Comparison of ENCODE assay signal across 20 cellular contexts in genomic region chr1:34753163-34753562, GRCh38. TPM values are rescaled to one million over a fixed set of nuclear protein-coding genes. Genes with fewer than 3 reads are reported as not detected.
"Had no signal": no experiment of that assay in that cellular context is flagged by ENCODE, and none has a peak within 500 bp of the region (broad histone marks: within the 10 kb centered on the region; RNA-seq: fewer than 3 reads in every experiment).

No MANE protein-coding gene starts in this region.

- ATAC-seq: activated CD8-positive, alpha-beta memory T cell treated with anti-CD3 and anti-CD28 coated beads, Interleukin-2, amount 10 ng/mL, durations not matched to agents 7 days and 5 days; esophagus mucosa; left cardiac atrium had no signal

- H3K4me3 ChIP-seq: lung, stomach, thoracic aorta had no signal

- H3K27ac ChIP-seq: neutrophil, stomach, thoracic aorta had no signal

- H3K4me1 ChIP-seq: stomach had no signal

- H3K36me3 ChIP-seq: neutrophil, stomach, thoracic aorta had no signal

- DNase-seq: activated CD4-positive, alpha-beta T cell treated with anti-CD3 and anti-CD28 coated beads, Interleukin-2, amount 50 U/mL, for 48 hours; activated CD4-positive, CD25-positive, alpha-beta regulatory T cell treated with anti-CD3 and anti-CD28 coated beads, Interleukin-2, amount 50 U/mL, for 72 hours; activated CD8-positive, alpha-beta memory T cell treated with anti-CD3 and anti-CD28 coated beads, Interleukin-2, amount 10 ng/mL, durations not matched to agents 7 days and 5 days; activated effector memory CD4-positive, alpha-beta T cell treated with anti-CD3 and anti-CD28 coated beads, Interleukin-2, amount 50 U/mL, for 16 hours; activated T-cell treated with anti-CD3 and anti-CD28 coated beads, Interleukin-2, amount 50 U/mL, for 24 hours; amygdala; cerebellar nuclear complex; dermis blood vessel endothelial cell; glutamatergic neuron; left cardiac atrium; naive B cell; stimulated activated CD4-positive, alpha-beta T cell treated with anti-CD3 and anti-CD28 coated beads, Interleukin-15, amount 100 ng/mL, for 24 hours; stimulated activated CD4-positive, alpha-beta T cell treated with anti-CD3 and anti-CD28 coated beads, Interleukin-4, amount 100 ng/mL, for 4 hours; stomach had no signal

- H3K9me3 ChIP-seq: neutrophil, stomach, thoracic aorta had no signal

RNA-seq across cellular contexts. Expression of gene GJB5, which starts 1.7 kb away (rescaled TPM):
- total RNA-seq: activated CD8-positive, alpha-beta memory T cell treated with anti-CD3 and anti-CD28 coated beads, Interleukin-2, amount 10 ng/mL, durations not matched to agents 7 days and 5 days; fibroblast of villous mesenchyme; left cardiac atrium; skeletal muscle tissue; thoracic aorta had no signal

RNA-seq across cellular contexts. Expression of gene GJB4, which starts 6.4 kb away (rescaled TPM):
- total RNA-seq: activated CD8-positive, alpha-beta memory T cell treated with anti-CD3 and anti-CD28 coated beads, Interleukin-2, amount 10 ng/mL, durations not matched to agents 7 days and 5 days; dermis blood vessel endothelial cell; fibroblast of villous mesenchyme; left cardiac atrium; skeletal muscle tissue; thoracic aorta had no signal

RNA-seq across cellular contexts. Expression of gene GJB3, which starts 27.9 kb away (rescaled TPM):
- total RNA-seq: activated CD8-positive, alpha-beta memory T cell treated with anti-CD3 and anti-CD28 coated beads, Interleukin-2, amount 10 ng/mL, durations not matched to agents 7 days and 5 days; fibroblast of villous mesenchyme; left cardiac atrium; skeletal muscle tissue had no signal

RNA-seq across cellular contexts. Expression of gene GJA4, which starts 39.6 kb away (rescaled TPM):
- total RNA-seq: activated CD8-positive, alpha-beta memory T cell treated with anti-CD3 and anti-CD28 coated beads, Interleukin-2, amount 10 ng/mL, durations not matched to agents 7 days and 5 days; fibroblast of villous mesenchyme had no signal
